ENCODE assay signal across 14 cellular contexts in genomic region chr2:173989160-173989885, GRCh38. TPM values are rescaled to one million over a fixed set of nuclear protein-coding genes. Genes with fewer than 3 reads are reported as not detected.
DNase-seq lines count a peak whose midpoint lies in the region; ATAC-seq and TF ChIP-seq lines count a peak whose summit lies in the region.
"Had no signal": no experiment of that assay in that cellular context is flagged by ENCODE, and none has a peak within 500 bp of the region (broad histone marks: within the 10 kb centered on the region; RNA-seq: fewer than 3 reads in every experiment).

No MANE protein-coding gene starts in this region.

- H3F3A ChIP-seq in MM.1S (ENCODE audit: insufficient read depth, low read length), result peaks cover 45% of the 10 kb centered on the region
- peaks cover 6% of the 10 kb centered on the region for H3F3A ChIP-seq in GM23248 (ENCODE audit: insufficient read depth)

- no peaks in the 10 kb centered on the region for H3K9me2 ChIP-seq in MM.1S (replicated peaks; ENCODE audit: insufficient read depth, low read length)
- H3K9me2 ChIP-seq in GM23248 (ENCODE audit: insufficient read depth), result no peaks in the 10 kb centered on the region

- H3K36me3 ChIP-seq in MM.1S (replicated peaks; ENCODE audit: insufficient read depth, low read length), result no peaks in the 10 kb centered on the region
- H3K36me3 ChIP-seq in right atrium auricular region, result no peaks in the 10 kb centered on the region
- H3K36me3 ChIP-seq in urinary bladder (ENCODE audit: insufficient read depth), result no peaks in the 10 kb centered on the region
- no peaks in the 10 kb centered on the region for H3K36me3 ChIP-seq in GM23248 (ENCODE audit: low read depth)

- H3K4me2 ChIP-seq in MM.1S (ENCODE audit: low read depth, low read length), result peak overlapping the region; percentile 75
- H3K4me2 ChIP-seq in GM23248 (ENCODE audit: unreplicated experiment), result no peak overlapping the region

- H3K27me3 ChIP-seq in MM.1S (replicated peaks; ENCODE audit: insufficient read depth, low read length) (no peaks in the 10 kb centered on the region), right atrium auricular region (no peaks in the 10 kb centered on the region), GM23248 (replicated peaks; ENCODE audit: insufficient read depth) (no peaks in the 10 kb centered on the region)

- H3K27ac ChIP-seq in MM.1S (ENCODE audit: low read length) (peak overlapping the region; percentile 87), right atrium auricular region (peak overlapping the region; percentile 44 to 70), urinary bladder (ENCODE audit: low read depth) (peak overlapping the region; percentile 16), GM23248 (no peak overlapping the region)

- TF ChIP-seq CTCF in MM.1S (IDR thresholded peaks at IDR 0.05; ENCODE audit: low read length) (peak; percentile 45), right atrium auricular region (IDR thresholded peaks at IDR 0.05) (no peak)

- in situ Hi-C loops in GM23248 (cut with MboI), result no loop called here

- H3K9ac ChIP-seq in MM.1S (ENCODE audit: low read length), result peak overlapping the region; percentile 38
- no peak overlapping the region for H3K9ac ChIP-seq in GM23248

- H4K20me1 ChIP-seq in MM.1S (ENCODE audit: insufficient read depth, low read length) (no peaks in the 10 kb centered on the region), GM23248 (ENCODE audit: insufficient read depth) (no peaks in the 10 kb centered on the region)

- DNase-seq in MM.1S (peak; percentile 69), right atrium auricular region (ENCODE audit: low spot score) (no peak), 8988T (no peak), GM23248 (no peak), erythroblast (lab: John Stamatoyannopoulos, UW) (no peak)
- DNase-seq in NK-92 treated with Interleukin-12 subunit alpha and Interleukin-12 subunit beta, amount 100 ng/mL, for 24 hours (lab: John Stamatoyannopoulos, UW), result no peak
- DNase-seq: activated CD4-positive, alpha-beta T cell treated with anti-CD3 and anti-CD28 coated beads for 48 hours; activated T-cell treated with anti-CD3 and anti-CD28 coated beads for 4 hours; NCI-H2081; NCI-H748 treated with DMSO at 0.1 percent for 48 hours; stimulated activated CD4-positive, alpha-beta T cell treated with anti-CD3 and anti-CD28 coated beads, Interleukin-1b, Interleukin-23, amount 100 ng/mL, for 48 hours had no signal

- H3K4me1 ChIP-seq in MM.1S (ENCODE audit: low read length), result peaks cover 57% of the 10 kb centered on the region
- peaks cover 0 to 57% of the 10 kb centered on the region in 2 donors for H3K4me1 ChIP-seq in right atrium auricular region
- H3K4me1 ChIP-seq in urinary bladder (ENCODE audit: insufficient read depth), result no peaks in the 10 kb centered on the region
- H3K4me1 ChIP-seq in GM23248 (ENCODE audit: insufficient read depth), result peaks cover 16% of the 10 kb centered on the region

- peak overlapping the region; percentile 14 for H3K4me3 ChIP-seq in MM.1S (ENCODE audit: low read length)
- no peak overlapping the region for H3K4me3 ChIP-seq in right atrium auricular region
- no peak overlapping the region for H3K4me3 ChIP-seq in urinary bladder (ENCODE audit: low read depth, low read length)
- no peak overlapping the region for H3K4me3 ChIP-seq in GM23248

- 59% methylated on average over 7 of the region's 7 CpGs for WGBS in urinary bladder
- 50 to 55% methylated on average over 7 of the region's 7 CpGs for WGBS in GM23248 (ENCODE audit: low coverage in 1 of 2, low lambda C conversion rate in 2 of 2, missing lambda C conversion rate in 2 of 2), 2 experiments

- peak; percentile 37 for ATAC-seq in GM21447 (IDR thresholded peaks at IDR 0.05; ENCODE audit: unreplicated experiment)
- ATAC-seq: left lobe of liver had no signal

- H2AFZ ChIP-seq in MM.1S (ENCODE audit: low read length) (peak overlapping the region; percentile 32), GM23248 (no peak overlapping the region)

- no peaks in the 10 kb centered on the region for H3K9me3 ChIP-seq in MM.1S (replicated peaks; ENCODE audit: insufficient read depth, low read length)
- H3K9me3 ChIP-seq in right atrium auricular region, result no peaks in the 10 kb centered on the region
- H3K9me3 ChIP-seq in GM23248 (ENCODE audit: low read depth), result no peaks in the 10 kb centered on the region

- TF ChIP-seq POLR2A in erythroblast (IDR thresholded peaks at IDR 0.05; ENCODE audit: low read length), result no peak

- H3K79me2 ChIP-seq in MM.1S (ENCODE audit: low read length) (no peaks in the 10 kb centered on the region), GM23248 (ENCODE audit: insufficient read depth) (no peaks in the 10 kb centered on the region)

RNA-seq across cellular contexts. Expression of gene SP3, which starts 24.1 kb away (rescaled TPM):
- 10 to 100 TPM; 33.2 to 45.0 TPM for total RNA-seq in right atrium auricular region
- 236 TPM for total RNA-seq in urinary bladder
- polyA plus RNA-seq in urinary bladder, result 38.8 TPM
- total RNA-seq in GM23248 (2014; rRNA removed; shearing (Covaris generic)), result 78.8 and 88.5 TPM in 2 replicates
- polyA plus RNA-seq in GM23248 (2016; fragmentation: Nextera tagmentation; extraction: Ambion mirVana), result 24.7 and 27.7 TPM in 2 replicates
